ENCODE assay signal across 16 cellular contexts in genomic region chr6:38346291-38347079, GRCh38.
A peak's percentile ranks its signal among the peaks of the same experiment; 100 is the strongest.
DNase-seq lines count a peak whose midpoint lies in the region; ATAC-seq and TF ChIP-seq lines count a peak whose summit lies in the region.
"Had no signal": no experiment of that assay in that cellular context is flagged by ENCODE, and none has a peak within 500 bp of the region (broad histone marks: within the 10 kb centered on the region; RNA-seq: fewer than 3 reads in every experiment).

No MANE protein-coding gene starts in this region.

- peak overlapping the region; percentile 19 for H2BK120ac ChIP-seq in mesendoderm (ENCODE audit: low read depth, low read length)

- H3K36me3 Mint-ChIP-seq in nephron progenitor cell (ENCODE audit: low read depth), result no peaks in the 10 kb centered on the region
- H3K36me3 Mint-ChIP-seq: activated naive CD4-positive, alpha-beta T cell treated with anti-CD3 and anti-CD28 coated beads, Interleukin-2, amount 10 ng/mL, durations not matched to agents 7 days and 5 days had no signal

- no peaks in the 10 kb centered on the region for H3K9me3 Mint-ChIP-seq in nephron progenitor cell
- H3K9me3 Mint-ChIP-seq: activated naive CD4-positive, alpha-beta T cell treated with anti-CD3 and anti-CD28 coated beads, Interleukin-2, amount 10 ng/mL, durations not matched to agents 7 days and 5 days had no signal

- H3K27ac Mint-ChIP-seq in nephron progenitor cell, result no peak overlapping the region
- H3K27ac Mint-ChIP-seq: activated naive CD4-positive, alpha-beta T cell treated with anti-CD3 and anti-CD28 coated beads, Interleukin-2, amount 10 ng/mL, durations not matched to agents 7 days and 5 days; progenitor cell of endocrine pancreas; T-helper 17 cell had no signal

- no peak overlapping the region for H3K23ac ChIP-seq in mesendoderm (ENCODE audit: low read length)

- peak overlapping the region; percentile 46 for H3K27ac ChIP-seq in mesendoderm (ENCODE audit: low read depth, low read length)
- H3K27ac ChIP-seq: dorsolateral prefrontal cortex, hepatocyte had no signal

- H3K9ac ChIP-seq in mesendoderm (ENCODE audit: low read length), result peak overlapping the region; percentile 10

- H3K4ac ChIP-seq in mesendoderm (ENCODE audit: low read depth, low read length), result no peak overlapping the region

- peak overlapping the region; percentile 45 for H3K18ac ChIP-seq in mesendoderm (ENCODE audit: low read length)

- no peaks in the 10 kb centered on the region for H3K79me2 ChIP-seq in mesendoderm (ENCODE audit: control insufficient read depth, insufficient read depth, low read length)
- H3K79me2 ChIP-seq: hepatocyte had no signal

- peak overlapping the region; percentile 48 for H2BK5ac ChIP-seq in mesendoderm (ENCODE audit: low read length)

- WGBS in mesendoderm (ENCODE audit: extremely low coverage, insufficient coverage, low lambda C conversion rate), result no CpG with 5 or more reads among the region's 5 CpGs

- no peaks in the 10 kb centered on the region for H3K79me1 ChIP-seq in mesendoderm (ENCODE audit: low read length)

- H3K4me1 Mint-ChIP-seq in nephron progenitor cell, result peaks cover 9% of the 10 kb centered on the region
- H3K4me1 Mint-ChIP-seq: activated naive CD4-positive, alpha-beta T cell treated with anti-CD3 and anti-CD28 coated beads, Interleukin-2, amount 10 ng/mL, durations not matched to agents 7 days and 5 days had no signal

- peak overlapping the region; percentile 82 for H4K8ac ChIP-seq in mesendoderm (ENCODE audit: low read depth, low read length)

- no peak overlapping the region for H3K4me2 ChIP-seq in mesendoderm (ENCODE audit: low read length)
- H3K4me2 ChIP-seq: hepatocyte had no signal

- no peak overlapping the region for H3K4me3 ChIP-seq in mesendoderm (ENCODE audit: low read length)
- H3K4me3 ChIP-seq: dorsolateral prefrontal cortex, hepatocyte had no signal

- DNase-seq in EL (peak; percentile 92), dermis blood vessel endothelial cell (peak; percentile 52), mesendoderm (peak; percentile 86), nephron progenitor cell (no peak), NCI-H1092 (lab: John Stamatoyannopoulos, UW) (no peak), NCI-H1694 treated with DMSO at 0.1 percent for 48 hours (lab: John Stamatoyannopoulos, UW) (no peak)
- DNase-seq: activated naive CD4-positive, alpha-beta T cell treated with anti-CD3 and anti-CD28 coated beads, Interleukin-2, amount 10 ng/mL, durations not matched to agents 7 days and 5 days; dorsolateral prefrontal cortex; MV-4-11; stimulated activated CD4-positive, alpha-beta T cell treated with anti-CD3 and anti-CD28 coated beads, Interleukin-2, amount 100 ng/mL, for 48 hours; stimulated activated naive CD4-positive, alpha-beta T cell; T-helper 17 cell had no signal

- H2AK5ac ChIP-seq in mesendoderm (ENCODE audit: low read length), result no peak overlapping the region

- H3K27me3 Mint-ChIP-seq in nephron progenitor cell (ENCODE audit: low read depth, poor library complexity), result peaks cover 5% of the 10 kb centered on the region
- H3K27me3 Mint-ChIP-seq: activated naive CD4-positive, alpha-beta T cell treated with anti-CD3 and anti-CD28 coated beads, Interleukin-2, amount 10 ng/mL, durations not matched to agents 7 days and 5 days; progenitor cell of endocrine pancreas; T-helper 17 cell had no signal

- H3K27me3 ChIP-seq in mesendoderm (ENCODE audit: insufficient read depth, low read length, poor library complexity), result no peaks in the 10 kb centered on the region
- H3K27me3 ChIP-seq: dorsolateral prefrontal cortex, hepatocyte had no signal

- H3K4me3 Mint-ChIP-seq in nephron progenitor cell, result no peak overlapping the region
- H3K4me3 Mint-ChIP-seq: activated naive CD4-positive, alpha-beta T cell treated with anti-CD3 and anti-CD28 coated beads, Interleukin-2, amount 10 ng/mL, durations not matched to agents 7 days and 5 days; T-helper 17 cell had no signal

- ATAC-seq in HG03108 (IDR thresholded peaks at IDR 0.05; ENCODE audit: unreplicated experiment), result no peak
- ATAC-seq: T-helper 17 cell had no signal

- H3K36me3 ChIP-seq in mesendoderm (ENCODE audit: control insufficient read depth, insufficient read depth, low read length), result no peaks in the 10 kb centered on the region

- peaks cover 2% of the 10 kb centered on the region for H3K4me1 ChIP-seq in mesendoderm (ENCODE audit: control insufficient read depth, low read depth, low read length)

- H2BK15ac ChIP-seq in mesendoderm (replicated peaks; ENCODE audit: low read depth), result no peak overlapping the region

- peak overlapping the region; percentile 52 for H3K56ac ChIP-seq in mesendoderm (ENCODE audit: low read length)

- no peak for TF ChIP-seq CTCF in nephron progenitor cell (IDR thresholded peaks at IDR 0.05)

- H4K5ac ChIP-seq in mesendoderm (ENCODE audit: low read length), result no peak overlapping the region

TF ChIP-seq in PFSK-1, 5 proteins besides CTCF, POLR2A, EP300 and RAD21:
- TF ChIP-seq SIN3A (IDR thresholded peaks at IDR 0.05; ENCODE audit: borderline replicate concordance, insufficient read depth, low read length), result no peak
- no peak for TF ChIP-seq POLR2AphosphoS5 (IDR thresholded peaks at IDR 0.05; ENCODE audit: low read depth, low read length)
- peak; percentile 28; the same call in 1 of the 2 replicates for TF ChIP-seq TAF1 (IDR thresholded peaks at IDR 0.05; ENCODE audit: borderline replicate concordance, insufficient read depth, low read length)
- TF ChIP-seq FOXP2 (optimal IDR thresholded peaks at IDR 0.05; ENCODE audit: borderline replicate concordance, extremely low read depth, extremely low read length, insufficient read depth), result no peak
- peak in 1 of 2 experiments; percentile 72; a peak in 3 of 4 replicates for TF ChIP-seq REST (IDR thresholded peaks at IDR 0.05; ENCODE audit: insufficient read depth in 1 of 2, low read depth in 2 of 2, low read length in 2 of 2)

Comparison
In these comparisons a context has a peak if more than half of its experiments do, and no peak if none do; other contexts are left out.
1. DNase-seq: peak in EL (single experiment), dermis blood vessel endothelial cell (single experiment) and mesendoderm (single experiment); none in nephron progenitor cell (single experiment), NCI-H1092 (single experiment) and NCI-H1694 treated with DMSO at 0.1 percent for 48 hours (single experiment).